ENCODE assay signal across 1 cellular context in the genomic region with DNA sequence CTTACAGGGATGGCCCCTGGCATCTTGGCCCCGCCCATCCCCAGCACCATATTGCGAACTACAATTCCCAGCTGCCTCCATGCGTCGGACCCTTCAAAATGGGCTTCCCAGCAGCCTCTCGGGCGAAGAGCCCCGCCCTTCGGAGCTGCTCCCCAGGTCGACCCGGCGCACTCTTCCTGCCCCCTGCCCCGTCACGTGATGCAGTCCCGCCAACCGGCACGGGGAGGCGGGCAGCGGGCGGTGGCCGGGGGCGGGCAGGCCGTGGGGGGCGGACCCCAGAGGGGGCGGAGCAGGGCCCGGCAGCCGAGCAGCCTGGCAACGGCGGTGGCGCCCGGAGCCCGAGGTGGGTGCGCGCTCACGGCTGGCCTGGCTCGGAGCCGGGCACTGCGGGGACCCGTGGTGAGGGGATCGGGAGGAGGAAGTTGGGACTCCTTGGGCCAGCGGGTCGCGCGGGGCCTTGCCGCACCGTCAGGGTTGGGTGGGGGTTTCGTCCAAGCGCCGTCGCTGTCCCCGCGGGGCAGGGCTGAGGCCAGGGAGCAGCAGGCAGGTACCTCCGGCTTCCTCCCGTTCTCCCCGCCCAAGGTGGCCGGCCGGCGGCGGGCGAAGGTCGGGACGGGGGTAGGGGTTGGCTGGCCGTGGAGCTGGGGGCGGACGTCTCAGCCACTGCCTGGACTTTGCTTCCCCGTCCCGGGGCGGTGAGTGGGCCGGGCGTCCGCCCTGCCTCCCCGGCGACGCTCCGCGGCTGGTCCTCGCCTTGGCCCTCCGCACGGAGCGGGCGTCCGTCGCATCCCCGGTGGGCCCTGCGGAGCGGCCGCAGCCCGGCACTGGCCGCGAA.
TF ChIP-seq lines count a peak whose summit lies in the region.

A gene (plus strand): TSS at position 302 of the 835 bp plus-strand sequence. CDS start 23,994 bp downstream, outside the sequence.

TF ChIP-seq in SK-N-SH, 30 proteins besides CTCF, POLR2A, EP300 and RAD21 (continued from another document):
- TF ChIP-seq TAF1 (IDR thresholded peaks at IDR 0.05; ENCODE audit: borderline replicate concordance, low read depth, low read length): peak; percentile 2; the same call in 1 of the 2 replicates
TF ChIP-seq in SK-N-SH: peak in this region for 7.
